ENCODE assay signal across 26 cellular contexts in genomic region chr3:67292356-67293225, GRCh38.
DNase-seq lines count a peak whose midpoint lies in the region; ATAC-seq and TF ChIP-seq lines count a peak whose summit lies in the region.
"Had no signal": no experiment of that assay in that cellular context is flagged by ENCODE, and none has a peak within 500 bp of the region (broad histone marks: within the 10 kb centered on the region; RNA-seq: fewer than 3 reads in every experiment).

No MANE protein-coding gene starts in this region.

- TF ChIP-seq EP300 in transverse colon (IDR thresholded peaks at IDR 0.05; ENCODE audit: low read depth) = no peak

- H3K9me3 Mint-ChIP-seq in activated T-cell treated with anti-CD3 and anti-CD28 coated beads, Interleukin-2, amount 50 U/mL, for 72 hours = no peaks in the 10 kb centered on the region
- H3K9me3 Mint-ChIP-seq: activated T-helper 2 cell treated with anti-CD3 and anti-CD28 coated beads, Interferon-gamma antibody, Interleukin-2, Interleukin-4, amounts not matched to agents 10 μg/mL and 5 μg/mL and 100 μg/mL, durations not matched to agents 14 hours and 24 hours and 36 hours; CD4-positive, alpha-beta memory T cell; endodermal cell; naive thymus-derived CD8-positive, alpha-beta T cell; stimulated activated effector memory CD8-positive, alpha-beta T cell treated with anti-CD3 and anti-CD28 coated beads, Interleukin-12 subunit alpha, Interleukin-12 subunit beta, amount 100 ng/mL, for 72 hours had no signal

- no peaks in the 10 kb centered on the region for H3K27me3 ChIP-seq in right lobe of liver
- no peaks in the 10 kb centered on the region for H3K27me3 ChIP-seq in transverse colon
- H3K27me3 ChIP-seq: adrenal gland, gastrocnemius medialis, uterus had no signal

- intact Hi-C loops in right lobe of liver (cut with DNase I) (no loop called here), transverse colon (cut with DNase I; ENCODE audit: low total_unique reads) (no loop called here), Right ventricle myocardium superior (cut with DNase I) (no loop called here)

- TF ChIP-seq POLR2A in right lobe of liver (IDR thresholded peaks at IDR 0.05) (no peak), transverse colon (IDR thresholded peaks at IDR 0.05) (no peak)

- DNase-seq in SIG-M5 treated with dmso at 0.1 percent for 504 hours (lab: John Stamatoyannopoulos, UW; ENCODE audit: unreplicated experiment) = peak; percentile 25
- DNase-seq in SIG-M5 (lab: John Stamatoyannopoulos, UW) = no peak
- peak; percentile 3 for DNase-seq in choroid plexus epithelial cell (ENCODE audit: low read depth)
- DNase-seq in right lobe of liver = peak in 1 of 3 donors; percentile 38
- peak; percentile 16 for DNase-seq in transverse colon
- no peak for DNase-seq in activated T-cell treated with anti-CD3 and anti-CD28 coated beads, Interleukin-2, amount 50 U/mL, for 72 hours
- DNase-seq in GM10266 (ENCODE audit: extremely low spot score) = no peak
- no peak for DNase-seq in Right ventricle myocardium superior
- DNase-seq: ACHN; activated CD4-positive, CD25-positive, alpha-beta regulatory T cell; activated CD8-positive, alpha-beta memory T cell treated with anti-CD3 and anti-CD28 coated beads for 24 hours; CD4-positive, alpha-beta memory T cell; central memory CD4-positive, alpha-beta T cell; DMS79; endodermal cell; gastrocnemius medialis; GOT3; naive thymus-derived CD8-positive, alpha-beta T cell; T-helper 17 cell; uterus had no signal

- no peaks in the 10 kb centered on the region for H3K36me3 Mint-ChIP-seq in activated T-cell treated with anti-CD3 and anti-CD28 coated beads, Interleukin-2, amount 50 U/mL, for 72 hours (ENCODE audit: insufficient read depth in 2 of 2)
- H3K36me3 Mint-ChIP-seq: CD4-positive, alpha-beta memory T cell; naive thymus-derived CD8-positive, alpha-beta T cell; stimulated activated effector memory CD8-positive, alpha-beta T cell treated with anti-CD3 and anti-CD28 coated beads, Interleukin-12 subunit alpha, Interleukin-12 subunit beta, amount 100 ng/mL, for 72 hours had no signal

- H3K27me3 Mint-ChIP-seq in activated T-cell treated with anti-CD3 and anti-CD28 coated beads, Interleukin-2, amount 50 U/mL, for 72 hours (ENCODE audit: low read depth) = no peaks in the 10 kb centered on the region
- H3K27me3 Mint-ChIP-seq: naive thymus-derived CD8-positive, alpha-beta T cell; progenitor cell of endocrine pancreas; T-helper 17 cell had no signal

- H3K4me1 Mint-ChIP-seq in activated T-cell treated with anti-CD3 and anti-CD28 coated beads, Interleukin-2, amount 50 U/mL, for 72 hours (ENCODE audit: low read depth) = peaks cover 8% of the 10 kb centered on the region
- H3K4me1 Mint-ChIP-seq: CD4-positive, alpha-beta memory T cell; stimulated activated effector memory CD8-positive, alpha-beta T cell treated with anti-CD3 and anti-CD28 coated beads, Interleukin-12 subunit alpha, Interleukin-12 subunit beta, amount 100 ng/mL, for 72 hours; T-helper 17 cell had no signal

- H3K27ac Mint-ChIP-seq in activated T-cell treated with anti-CD3 and anti-CD28 coated beads, Interleukin-2, amount 50 U/mL, for 72 hours = no peak overlapping the region
- H3K27ac Mint-ChIP-seq: activated T-helper 2 cell treated with anti-CD3 and anti-CD28 coated beads, Interferon-gamma antibody, Interleukin-2, Interleukin-4, amounts not matched to agents 10 μg/mL and 5 μg/mL and 100 μg/mL, durations not matched to agents 14 hours and 24 hours and 36 hours; CD4-positive, alpha-beta memory T cell; endodermal cell; naive thymus-derived CD8-positive, alpha-beta T cell; progenitor cell of endocrine pancreas; stimulated activated effector memory CD8-positive, alpha-beta T cell treated with anti-CD3 and anti-CD28 coated beads, Interleukin-12 subunit alpha, Interleukin-12 subunit beta, amount 100 ng/mL, for 72 hours; T-helper 17 cell had no signal

- H3K9me3 ChIP-seq in right lobe of liver (no peaks in the 10 kb centered on the region), transverse colon (no peaks in the 10 kb centered on the region)
- H3K9me3 ChIP-seq: adrenal gland, gastrocnemius medialis, uterus had no signal

- H3K4me1 ChIP-seq in right lobe of liver (peaks cover 0 to 28% (median 0%) of the 10 kb centered on the region in 4 donors), transverse colon (peaks cover 0 to 6% (median 3%) of the 10 kb centered on the region in 4 donors)
- H3K4me1 ChIP-seq: adrenal gland, uterus had no signal

- TF ChIP-seq CTCF in choroid plexus epithelial cell (conservative IDR thresholded peaks at IDR 0.05; ENCODE audit: low read depth, low read length) (no peak), right lobe of liver (IDR thresholded peaks at IDR 0.05) (no peak), transverse colon (IDR thresholded peaks at IDR 0.05) (no peak), GM10266 (IDR thresholded peaks at IDR 0.05; ENCODE audit: control insufficient read depth, insufficient read depth, low read depth, missing control alignments) (no peak)

- H3K4me3 ChIP-seq in choroid plexus epithelial cell (ENCODE audit: low read depth, low read length) = no peak overlapping the region
- no peak overlapping the region for H3K4me3 ChIP-seq in right lobe of liver
- no peak overlapping the region for H3K4me3 ChIP-seq in transverse colon
- H3K4me3 ChIP-seq: adrenal gland, gastrocnemius medialis, uterus had no signal

- peak in 3 of 4 donors; percentile 50 to 61 (median 60) for ATAC-seq in right lobe of liver
- ATAC-seq in activated T-cell treated with anti-CD3 and anti-CD28 coated beads, Interleukin-2, amount 50 U/mL, for 72 hours (replicated peaks in 1 of 2) = no peak
- ATAC-seq in Right ventricle myocardium superior (ENCODE audit: poor library complexity) = no peak
- ATAC-seq: naive thymus-derived CD8-positive, alpha-beta T cell; Right ventricle myocardium inferior; T-helper 17 cell had no signal

- H3K36me3 ChIP-seq in right lobe of liver (no peaks in the 10 kb centered on the region), transverse colon (no peaks in the 10 kb centered on the region)
- H3K36me3 ChIP-seq: adrenal gland, gastrocnemius medialis, uterus had no signal

- in situ Hi-C loops in transverse colon (cut with MboI; ENCODE audit: low pct_ligation_motif_present in 1 of 4, low pct_unique_long_range_greater_than_20kb in 1 of 4, low sequenced_read_pairs in 3 of 4) = no loop called here

- no peak overlapping the region for H3K27ac ChIP-seq in right lobe of liver
- H3K27ac ChIP-seq in transverse colon = no peak overlapping the region
- H3K27ac ChIP-seq: adrenal gland, gastrocnemius medialis, KMS-11, uterus had no signal

- 27% methylated on average over 1 of the region's 3 CpGs for WGBS in right lobe of liver (ENCODE audit: insufficient coverage, low coverage, low lambda C conversion rate, missing lambda C conversion rate)
- WGBS in transverse colon (ENCODE audit: low coverage in 1 of 2), 2 donors = 51% methylated on average over 2 to 3 of the region's 3 CpGs

- no peak overlapping the region for H3K4me3 Mint-ChIP-seq in activated T-cell treated with anti-CD3 and anti-CD28 coated beads, Interleukin-2, amount 50 U/mL, for 72 hours
- H3K4me3 Mint-ChIP-seq: CD4-positive, alpha-beta memory T cell; endodermal cell; naive thymus-derived CD8-positive, alpha-beta T cell; stimulated activated effector memory CD8-positive, alpha-beta T cell treated with anti-CD3 and anti-CD28 coated beads, Interleukin-12 subunit alpha, Interleukin-12 subunit beta, amount 100 ng/mL, for 72 hours; T-helper 17 cell had no signal

Comparison
In these comparisons a context has a peak if more than half of its experiments do, and no peak if none do; other contexts are left out.
1. DNase-seq: peak in SIG-M5 treated with dmso at 0.1 percent for 504 hours (single experiment), choroid plexus epithelial cell (single experiment) and transverse colon (single experiment); none in SIG-M5 (single experiment), activated T-cell treated with anti-CD3 and anti-CD28 coated beads, Interleukin-2, amount 50 U/mL, for 72 hours (0 of 2), GM10266 (single experiment) and Right ventricle myocardium superior (single experiment).
2. ATAC-seq: peak in right lobe of liver (3 of 4); none in activated T-cell treated with anti-CD3 and anti-CD28 coated beads, Interleukin-2, amount 50 U/mL, for 72 hours (0 of 2) and Right ventricle myocardium superior (single experiment).